ENCODE assay signal across 1 cellular context in the genomic region with DNA sequence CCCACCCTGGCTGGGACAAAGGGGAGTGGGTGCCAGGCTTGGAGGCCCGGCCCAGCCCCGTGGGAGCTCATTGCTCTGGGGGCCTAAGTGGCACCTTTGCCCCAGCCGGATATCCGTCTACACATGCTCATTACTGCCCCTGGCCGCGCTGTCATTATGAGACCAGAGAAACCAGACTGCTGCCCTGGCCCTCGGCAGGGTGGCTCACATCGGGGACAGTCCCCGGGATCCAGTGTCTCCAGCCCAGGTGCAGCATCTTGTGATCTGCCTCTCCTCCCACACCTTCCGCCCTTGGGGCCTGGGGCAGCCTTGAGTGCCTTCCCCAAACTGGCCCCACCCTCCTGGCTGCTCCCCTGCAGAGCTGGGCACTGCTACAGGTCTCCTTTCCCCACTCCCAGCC.
TF ChIP-seq lines count a peak whose summit lies in the region.

No MANE protein-coding gene starts in this region.

TF ChIP-seq in GM12878, 131 proteins besides CTCF, POLR2A, EP300 and RAD21 (continued from another document and continues in another):
- TF ChIP-seq, protein P1, sequence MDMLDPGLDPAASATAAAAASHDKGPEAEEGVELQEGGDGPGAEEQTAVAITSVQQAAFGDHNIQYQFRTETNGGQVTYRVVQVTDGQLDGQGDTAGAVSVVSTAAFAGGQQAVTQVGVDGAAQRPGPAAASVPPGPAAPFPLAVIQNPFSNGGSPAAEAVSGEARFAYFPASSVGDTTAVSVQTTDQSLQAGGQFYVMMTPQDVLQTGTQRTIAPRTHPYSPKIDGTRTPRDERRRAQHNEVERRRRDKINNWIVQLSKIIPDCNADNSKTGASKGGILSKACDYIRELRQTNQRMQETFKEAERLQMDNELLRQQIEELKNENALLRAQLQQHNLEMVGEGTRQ (IDR thresholded peaks at IDR 0.05; ENCODE audit: borderline replicate concordance, low read depth, low read length): no peak
- no peak for TF ChIP-seq SUZ12 (IDR thresholded peaks at IDR 0.05; ENCODE audit: unreplicated experiment)
- TF ChIP-seq KDM1A (IDR thresholded peaks at IDR 0.05; ENCODE audit: borderline replicate concordance): no peak
- TF ChIP-seq, protein P2, sequence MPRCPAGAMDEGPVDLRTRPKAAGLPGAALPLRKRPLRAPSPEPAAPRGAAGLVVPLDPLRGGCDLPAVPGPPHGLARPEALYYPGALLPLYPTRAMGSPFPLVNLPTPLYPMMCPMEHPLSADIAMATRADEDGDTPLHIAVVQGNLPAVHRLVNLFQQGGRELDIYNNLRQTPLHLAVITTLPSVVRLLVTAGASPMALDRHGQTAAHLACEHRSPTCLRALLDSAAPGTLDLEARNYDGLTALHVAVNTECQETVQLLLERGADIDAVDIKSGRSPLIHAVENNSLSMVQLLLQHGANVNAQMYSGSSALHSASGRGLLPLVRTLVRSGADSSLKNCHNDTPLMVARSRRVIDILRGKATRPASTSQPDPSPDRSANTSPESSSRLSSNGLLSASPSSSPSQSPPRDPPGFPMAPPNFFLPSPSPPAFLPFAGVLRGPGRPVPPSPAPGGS (IDR thresholded peaks at IDR 0.05; ENCODE audit: borderline replicate concordance, insufficient read depth, low read depth, low read length, poor library complexity, severe bottlenecking): no peak
- no peak for TF ChIP-seq HDGF (IDR thresholded peaks at IDR 0.05)
- peak; percentile 69 for TF ChIP-seq IKZF1 (conservative IDR thresholded peaks at IDR 0.05)
- TF ChIP-seq LARP7 (IDR thresholded peaks at IDR 0.05): no peak
- TF ChIP-seq, protein P3, sequence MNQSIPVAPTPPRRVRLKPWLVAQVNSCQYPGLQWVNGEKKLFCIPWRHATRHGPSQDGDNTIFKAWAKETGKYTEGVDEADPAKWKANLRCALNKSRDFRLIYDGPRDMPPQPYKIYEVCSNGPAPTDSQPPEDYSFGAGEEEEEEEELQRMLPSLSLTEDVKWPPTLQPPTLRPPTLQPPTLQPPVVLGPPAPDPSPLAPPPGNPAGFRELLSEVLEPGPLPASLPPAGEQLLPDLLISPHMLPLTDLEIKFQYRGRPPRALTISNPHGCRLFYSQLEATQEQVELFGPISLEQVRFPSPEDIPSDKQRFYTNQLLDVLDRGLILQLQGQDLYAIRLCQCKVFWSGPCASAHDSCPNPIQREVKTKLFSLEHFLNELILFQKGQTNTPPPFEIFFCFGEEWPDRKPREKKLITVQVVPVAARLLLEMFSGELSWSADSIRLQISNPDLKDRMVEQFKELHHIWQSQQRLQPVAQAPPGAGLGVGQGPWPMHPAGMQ (IDR thresholded peaks at IDR 0.05; ENCODE audit: borderline replicate concordance): no peak
- TF ChIP-seq ZNF207 (IDR thresholded peaks at IDR 0.05; ENCODE audit: borderline replicate concordance): no peak
- peak; percentile 85 for TF ChIP-seq TCF3 (IDR thresholded peaks at IDR 0.05; ENCODE audit: borderline replicate concordance, insufficient read depth, low read depth, low read length)
- no peak for TF ChIP-seq ESRRA (IDR thresholded peaks at IDR 0.05; ENCODE audit: low read length)
- peak; percentile 55 for TF ChIP-seq SP1 (IDR thresholded peaks at IDR 0.05; ENCODE audit: low read depth, low read length)
- TF ChIP-seq POLR2AphosphoS5 (IDR thresholded peaks at IDR 0.05; ENCODE audit: low read length): no peak
- TF ChIP-seq, protein P4, sequence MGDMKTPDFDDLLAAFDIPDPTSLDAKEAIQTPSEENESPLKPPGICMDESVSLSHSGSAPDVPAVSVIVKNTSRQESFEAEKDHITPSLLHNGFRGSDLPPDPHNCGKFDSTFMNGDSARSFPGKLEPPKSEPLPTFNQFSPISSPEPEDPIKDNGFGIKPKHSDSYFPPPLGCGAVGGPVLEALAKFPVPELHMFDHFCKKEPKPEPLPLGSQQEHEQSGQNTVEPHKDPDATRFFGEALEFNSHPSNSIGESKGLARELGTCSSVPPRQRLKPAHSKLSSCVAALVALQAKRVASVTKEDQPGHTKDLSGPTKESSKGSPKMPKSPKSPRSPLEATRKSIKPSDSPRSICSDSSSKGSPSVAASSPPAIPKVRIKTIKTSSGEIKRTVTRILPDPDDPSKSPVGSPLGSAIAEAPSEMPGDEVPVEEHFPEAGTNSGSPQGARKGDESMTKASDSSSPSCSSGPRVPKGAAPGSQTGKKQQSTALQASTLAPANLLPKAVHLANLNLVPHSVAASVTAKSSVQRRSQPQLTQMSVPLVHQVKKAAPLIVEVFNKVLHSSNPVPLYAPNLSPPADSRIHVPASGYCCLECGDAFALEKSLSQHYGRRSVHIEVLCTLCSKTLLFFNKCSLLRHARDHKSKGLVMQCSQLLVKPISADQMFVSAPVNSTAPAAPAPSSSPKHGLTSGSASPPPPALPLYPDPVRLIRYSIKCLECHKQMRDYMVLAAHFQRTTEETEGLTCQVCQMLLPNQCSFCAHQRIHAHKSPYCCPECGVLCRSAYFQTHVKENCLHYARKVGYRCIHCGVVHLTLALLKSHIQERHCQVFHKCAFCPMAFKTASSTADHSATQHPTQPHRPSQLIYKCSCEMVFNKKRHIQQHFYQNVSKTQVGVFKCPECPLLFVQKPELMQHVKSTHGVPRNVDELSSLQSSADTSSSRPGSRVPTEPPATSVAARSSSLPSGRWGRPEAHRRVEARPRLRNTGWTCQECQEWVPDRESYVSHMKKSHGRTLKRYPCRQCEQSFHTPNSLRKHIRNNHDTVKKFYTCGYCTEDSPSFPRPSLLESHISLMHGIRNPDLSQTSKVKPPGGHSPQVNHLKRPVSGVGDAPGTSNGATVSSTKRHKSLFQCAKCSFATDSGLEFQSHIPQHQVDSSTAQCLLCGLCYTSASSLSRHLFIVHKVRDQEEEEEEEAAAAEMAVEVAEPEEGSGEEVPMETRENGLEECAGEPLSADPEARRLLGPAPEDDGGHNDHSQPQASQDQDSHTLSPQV (IDR thresholded peaks at IDR 0.05): no peak
- TF ChIP-seq HCFC1 (IDR thresholded peaks at IDR 0.05; ENCODE audit: low read length): no peak
- no peak for TF ChIP-seq SREBF2 (IDR thresholded peaks at IDR 0.05; ENCODE audit: low read length)
- TF ChIP-seq, protein P5, sequence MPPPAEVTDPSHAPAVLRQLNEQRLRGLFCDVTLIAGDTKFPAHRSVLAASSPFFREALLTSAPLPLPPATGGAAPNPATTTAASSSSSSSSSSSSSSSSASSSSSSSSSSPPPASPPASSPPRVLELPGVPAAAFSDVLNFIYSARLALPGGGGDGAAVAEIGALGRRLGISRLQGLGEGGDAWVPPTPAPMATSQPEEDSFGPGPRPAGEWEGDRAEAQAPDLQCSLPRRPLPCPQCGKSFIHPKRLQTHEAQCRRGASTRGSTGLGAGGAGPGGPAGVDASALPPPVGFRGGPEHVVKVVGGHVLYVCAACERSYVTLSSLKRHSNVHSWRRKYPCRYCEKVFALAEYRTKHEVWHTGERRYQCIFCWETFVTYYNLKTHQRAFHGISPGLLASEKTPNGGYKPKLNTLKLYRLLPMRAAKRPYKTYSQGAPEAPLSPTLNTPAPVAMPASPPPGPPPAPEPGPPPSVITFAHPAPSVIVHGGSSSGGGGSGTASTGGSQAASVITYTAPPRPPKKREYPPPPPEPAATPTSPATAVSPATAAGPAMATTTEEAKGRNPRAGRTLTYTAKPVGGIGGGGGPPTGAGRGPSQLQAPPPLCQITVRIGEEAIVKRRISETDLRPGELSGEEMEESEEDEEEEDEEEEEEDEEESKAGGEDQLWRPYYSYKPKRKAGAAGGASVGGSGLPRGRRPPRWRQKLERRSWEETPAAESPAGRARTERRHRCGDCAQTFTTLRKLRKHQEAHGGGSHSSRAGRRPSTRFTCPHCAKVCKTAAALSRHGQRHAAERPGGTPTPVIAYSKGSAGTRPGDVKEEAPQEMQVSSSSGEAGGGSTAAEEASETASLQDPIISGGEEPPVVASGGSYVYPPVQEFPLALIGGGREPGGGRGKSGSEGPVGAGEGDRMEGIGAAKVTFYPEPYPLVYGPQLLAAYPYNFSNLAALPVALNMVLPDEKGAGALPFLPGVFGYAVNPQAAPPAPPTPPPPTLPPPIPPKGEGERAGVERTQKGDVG (CRISPR knock-in tag; IDR thresholded peaks at IDR 0.05): no peak
- peak; percentile 33 for TF ChIP-seq RUNX3 (IDR thresholded peaks at IDR 0.05; ENCODE audit: low read length)
- no peak for TF ChIP-seq SREBF1 (IDR thresholded peaks at IDR 0.05; ENCODE audit: low read length)
- TF ChIP-seq CHD2 (IDR thresholded peaks at IDR 0.05; ENCODE audit: borderline replicate concordance, low read depth, low read length): 0 out of 2 replicates have a peak, but pooled peaks have one; percentile 19
- TF ChIP-seq NR2C1 (IDR thresholded peaks at IDR 0.05): no peak
- no peak for TF ChIP-seq SUPT20H (IDR thresholded peaks at IDR 0.05; ENCODE audit: borderline replicate concordance, control insufficient read depth, low read depth, low read length)
- no peak for TF ChIP-seq HDAC2 (IDR thresholded peaks at IDR 0.05)
- peak in 1 of 2 experiments; percentile 59; a peak in 1 of 4 replicates for TF ChIP-seq IKZF2 (IDR thresholded peaks at IDR 0.05)
- TF ChIP-seq, protein P6, sequence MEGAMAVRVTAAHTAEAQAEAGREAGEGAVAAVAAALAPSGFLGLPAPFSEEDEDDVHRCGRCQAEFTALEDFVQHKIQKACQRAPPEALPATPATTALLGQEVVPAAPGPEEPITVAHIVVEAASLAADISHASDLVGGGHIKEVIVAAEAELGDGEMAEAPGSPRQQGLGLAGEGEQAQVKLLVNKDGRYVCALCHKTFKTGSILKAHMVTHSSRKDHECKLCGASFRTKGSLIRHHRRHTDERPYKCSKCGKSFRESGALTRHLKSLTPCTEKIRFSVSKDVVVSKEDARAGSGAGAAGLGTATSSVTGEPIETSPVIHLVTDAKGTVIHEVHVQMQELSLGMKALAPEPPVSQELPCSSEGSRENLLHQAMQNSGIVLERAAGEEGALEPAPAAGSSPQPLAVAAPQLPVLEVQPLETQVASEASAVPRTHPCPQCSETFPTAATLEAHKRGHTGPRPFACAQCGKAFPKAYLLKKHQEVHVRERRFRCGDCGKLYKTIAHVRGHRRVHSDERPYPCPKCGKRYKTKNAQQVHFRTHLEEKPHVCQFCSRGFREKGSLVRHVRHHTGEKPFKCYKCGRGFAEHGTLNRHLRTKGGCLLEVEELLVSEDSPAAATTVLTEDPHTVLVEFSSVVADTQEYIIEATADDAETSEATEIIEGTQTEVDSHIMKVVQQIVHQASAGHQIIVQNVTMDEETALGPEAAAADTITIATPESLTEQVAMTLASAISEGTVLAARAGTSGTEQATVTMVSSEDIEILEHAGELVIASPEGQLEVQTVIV (IDR thresholded peaks at IDR 0.05; ENCODE audit: borderline replicate concordance, partially characterized antibody): no peak
- TF ChIP-seq CBX5 (IDR thresholded peaks at IDR 0.05; ENCODE audit: low read depth): no peak
- TF ChIP-seq, protein P7, sequence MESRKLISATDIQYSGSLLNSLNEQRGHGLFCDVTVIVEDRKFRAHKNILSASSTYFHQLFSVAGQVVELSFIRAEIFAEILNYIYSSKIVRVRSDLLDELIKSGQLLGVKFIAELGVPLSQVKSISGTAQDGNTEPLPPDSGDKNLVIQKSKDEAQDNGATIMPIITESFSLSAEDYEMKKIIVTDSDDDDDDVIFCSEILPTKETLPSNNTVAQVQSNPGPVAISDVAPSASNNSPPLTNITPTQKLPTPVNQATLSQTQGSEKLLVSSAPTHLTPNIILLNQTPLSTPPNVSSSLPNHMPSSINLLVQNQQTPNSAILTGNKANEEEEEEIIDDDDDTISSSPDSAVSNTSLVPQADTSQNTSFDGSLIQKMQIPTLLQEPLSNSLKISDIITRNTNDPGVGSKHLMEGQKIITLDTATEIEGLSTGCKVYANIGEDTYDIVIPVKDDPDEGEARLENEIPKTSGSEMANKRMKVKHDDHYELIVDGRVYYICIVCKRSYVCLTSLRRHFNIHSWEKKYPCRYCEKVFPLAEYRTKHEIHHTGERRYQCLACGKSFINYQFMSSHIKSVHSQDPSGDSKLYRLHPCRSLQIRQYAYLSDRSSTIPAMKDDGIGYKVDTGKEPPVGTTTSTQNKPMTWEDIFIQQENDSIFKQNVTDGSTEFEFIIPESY (IDR thresholded peaks at IDR 0.05): no peak
- no peak for TF ChIP-seq FOS (IDR thresholded peaks at IDR 0.05; ENCODE audit: borderline replicate concordance, extremely low read depth, insufficient read length)
- no peak for TF ChIP-seq SMC3 (IDR thresholded peaks at IDR 0.05; ENCODE audit: borderline replicate concordance, low read length)
- no peak for TF ChIP-seq RB1 (IDR thresholded peaks at IDR 0.05; ENCODE audit: borderline replicate concordance)
- TF ChIP-seq, protein P8, sequence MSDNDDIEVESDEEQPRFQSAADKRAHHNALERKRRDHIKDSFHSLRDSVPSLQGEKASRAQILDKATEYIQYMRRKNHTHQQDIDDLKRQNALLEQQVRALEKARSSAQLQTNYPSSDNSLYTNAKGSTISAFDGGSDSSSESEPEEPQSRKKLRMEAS (IDR thresholded peaks at IDR 0.05; ENCODE audit: low read depth, low read length): no peak
- no peak for TF ChIP-seq ETV6 (conservative IDR thresholded peaks at IDR 0.05 in 1 of 2, IDR thresholded peaks at IDR 0.05 in 1 of 2; ENCODE audit: borderline replicate concordance in 1 of 2, low read depth in 1 of 2)
- TF ChIP-seq, protein P9, sequence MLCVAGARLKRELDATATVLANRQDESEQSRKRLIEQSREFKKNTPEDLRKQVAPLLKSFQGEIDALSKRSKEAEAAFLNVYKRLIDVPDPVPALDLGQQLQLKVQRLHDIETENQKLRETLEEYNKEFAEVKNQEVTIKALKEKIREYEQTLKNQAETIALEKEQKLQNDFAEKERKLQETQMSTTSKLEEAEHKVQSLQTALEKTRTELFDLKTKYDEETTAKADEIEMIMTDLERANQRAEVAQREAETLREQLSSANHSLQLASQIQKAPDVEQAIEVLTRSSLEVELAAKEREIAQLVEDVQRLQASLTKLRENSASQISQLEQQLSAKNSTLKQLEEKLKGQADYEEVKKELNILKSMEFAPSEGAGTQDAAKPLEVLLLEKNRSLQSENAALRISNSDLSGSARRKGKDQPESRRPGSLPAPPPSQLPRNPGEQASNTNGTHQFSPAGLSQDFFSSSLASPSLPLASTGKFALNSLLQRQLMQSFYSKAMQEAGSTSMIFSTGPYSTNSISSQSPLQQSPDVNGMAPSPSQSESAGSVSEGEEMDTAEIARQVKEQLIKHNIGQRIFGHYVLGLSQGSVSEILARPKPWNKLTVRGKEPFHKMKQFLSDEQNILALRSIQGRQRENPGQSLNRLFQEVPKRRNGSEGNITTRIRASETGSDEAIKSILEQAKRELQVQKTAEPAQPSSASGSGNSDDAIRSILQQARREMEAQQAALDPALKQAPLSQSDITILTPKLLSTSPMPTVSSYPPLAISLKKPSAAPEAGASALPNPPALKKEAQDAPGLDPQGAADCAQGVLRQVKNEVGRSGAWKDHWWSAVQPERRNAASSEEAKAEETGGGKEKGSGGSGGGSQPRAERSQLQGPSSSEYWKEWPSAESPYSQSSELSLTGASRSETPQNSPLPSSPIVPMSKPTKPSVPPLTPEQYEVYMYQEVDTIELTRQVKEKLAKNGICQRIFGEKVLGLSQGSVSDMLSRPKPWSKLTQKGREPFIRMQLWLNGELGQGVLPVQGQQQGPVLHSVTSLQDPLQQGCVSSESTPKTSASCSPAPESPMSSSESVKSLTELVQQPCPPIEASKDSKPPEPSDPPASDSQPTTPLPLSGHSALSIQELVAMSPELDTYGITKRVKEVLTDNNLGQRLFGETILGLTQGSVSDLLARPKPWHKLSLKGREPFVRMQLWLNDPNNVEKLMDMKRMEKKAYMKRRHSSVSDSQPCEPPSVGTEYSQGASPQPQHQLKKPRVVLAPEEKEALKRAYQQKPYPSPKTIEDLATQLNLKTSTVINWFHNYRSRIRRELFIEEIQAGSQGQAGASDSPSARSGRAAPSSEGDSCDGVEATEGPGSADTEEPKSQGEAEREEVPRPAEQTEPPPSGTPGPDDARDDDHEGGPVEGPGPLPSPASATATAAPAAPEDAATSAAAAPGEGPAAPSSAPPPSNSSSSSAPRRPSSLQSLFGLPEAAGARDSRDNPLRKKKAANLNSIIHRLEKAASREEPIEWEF (IDR thresholded peaks at IDR 0.05; ENCODE audit: insufficient replicate concordance, low read depth, low read length): no peak
- no peak for TF ChIP-seq POLR2AphosphoS2 (IDR thresholded peaks at IDR 0.05; ENCODE audit: low read depth, low read length)
- TF ChIP-seq SIX5 (IDR thresholded peaks at IDR 0.05; ENCODE audit: low read depth, low read length, severe bottlenecking): no peak
- no peak for TF ChIP-seq PAX8 (IDR thresholded peaks at IDR 0.05)
- TF ChIP-seq ZNF384 (IDR thresholded peaks at IDR 0.05; ENCODE audit: borderline replicate concordance, low read depth, low read length): no peak
